ENCODE assay signal across 6 cellular contexts in genomic region chr9:130848514-130848913, GRCh38. TPM values are rescaled to one million over a fixed set of nuclear protein-coding genes. Genes with fewer than 3 reads are reported as not detected.
"Had no signal": no experiment of that assay in that cellular context is flagged by ENCODE, and none has a peak within 500 bp of the region (broad histone marks: within the 10 kb centered on the region; RNA-seq: fewer than 3 reads in every experiment).

No MANE protein-coding gene starts in this region.

RNA-seq across cellular contexts. Expression of gene QRFP, which starts 48.1 kb away (rescaled TPM):
- total RNA-seq: activated CD8-positive, alpha-beta memory T cell treated with anti-CD3 and anti-CD28 coated beads, Interleukin-2, amount 10 ng/mL, durations not matched to agents 7 days and 5 days; bronchial epithelial cell; mesenteric fat pad; SK-MEL-5; subcutaneous adipose tissue; T-cell had no signal
